11 cellular contexts compared by ENCODE assay signal in genomic region chr1:158283965-158284364, GRCh38. TPM values are rescaled to one million over a fixed set of nuclear protein-coding genes. Genes with fewer than 3 reads are reported as not detected.
DNase-seq lines count a peak whose midpoint lies in the region; ATAC-seq, FAIRE-seq and TF ChIP-seq lines count a peak whose summit lies in the region.
"Had no signal": no experiment of that assay in that cellular context is flagged by ENCODE, and none has a peak within 500 bp of the region (broad histone marks: within the 10 kb centered on the region; RNA-seq: fewer than 3 reads in every experiment).

No MANE protein-coding gene starts in this region.

- no peaks in the 10 kb centered on the region for H3K36me3 ChIP-seq in SU-DHL-6 (ENCODE audit: low read length)
- no peaks in the 10 kb centered on the region for H3K36me3 ChIP-seq in small intestine (ENCODE audit: control insufficient read depth in 2 of 2, insufficient read depth in 2 of 2, low read length in 2 of 2)
- no peaks in the 10 kb centered on the region for H3K36me3 ChIP-seq in ovary

- no peak overlapping the region for H3K4me2 ChIP-seq in SU-DHL-6 (ENCODE audit: low read depth, low read length, poor library complexity, severe bottlenecking)

- H3K4me3 ChIP-seq in SU-DHL-6 (ENCODE audit: insufficient read depth, low read length, poor library complexity, severe bottlenecking), result no peak overlapping the region
- no peak overlapping the region for H3K4me3 ChIP-seq in small intestine (ENCODE audit: low read depth in 1 of 2, low read length in 2 of 2)
- H3K4me3 ChIP-seq in ovary, result no peak overlapping the region

- intact Hi-C loops in ovary (cut with DNase I), result no loop called here

- H3K27me3 ChIP-seq in SU-DHL-6 (ENCODE audit: low read length), result no peaks in the 10 kb centered on the region
- no peaks in the 10 kb centered on the region for H3K27me3 ChIP-seq in small intestine (ENCODE audit: control insufficient read depth in 2 of 2, insufficient read depth in 2 of 2, low read length in 2 of 2)
- H3K27me3 ChIP-seq in ovary, result no peaks in the 10 kb centered on the region

- no peak overlapping the region for H2AFZ ChIP-seq in SU-DHL-6 (ENCODE audit: low read depth, low read length, severe bottlenecking)

- no peaks in the 10 kb centered on the region for H3K9me2 ChIP-seq in SU-DHL-6 (replicated peaks; ENCODE audit: insufficient read depth, low read length)

- no peaks in the 10 kb centered on the region for H3K79me2 ChIP-seq in SU-DHL-6 (ENCODE audit: insufficient read depth, low read length)

- H3K9ac ChIP-seq in SU-DHL-6 (ENCODE audit: low read length), result no peak overlapping the region

- H3K4me1 ChIP-seq in small intestine (ENCODE audit: control insufficient read depth in 2 of 2, insufficient read depth in 1 of 2, low read depth in 1 of 2, low read length in 1 of 2) (no peaks in the 10 kb centered on the region), ovary (ENCODE audit: insufficient read depth) (no peaks in the 10 kb centered on the region)

- peaks cover 16% of the 10 kb centered on the region; the same call in 1 of the 2 replicates for H3F3A ChIP-seq in SU-DHL-6 (ENCODE audit: insufficient read depth)

- H3K9me3 ChIP-seq in SU-DHL-6 (ENCODE audit: insufficient read depth, low read length) (no peaks in the 10 kb centered on the region), small intestine (ENCODE audit: control insufficient read depth, low read depth) (no peaks in the 10 kb centered on the region), ovary (no peaks in the 10 kb centered on the region)

- TF ChIP-seq CTCF in GM10248 (IDR thresholded peaks at IDR 0.05; ENCODE audit: control extremely low read depth, extremely low read depth, low read depth, missing control alignments) (no peak), SU-DHL-6 (IDR thresholded peaks at IDR 0.05; ENCODE audit: insufficient read depth, low read length, poor library complexity, severe bottlenecking) (no peak), ovary (IDR thresholded peaks at IDR 0.05) (no peak)

- ATAC-seq in GM19463 (IDR thresholded peaks at IDR 0.05; ENCODE audit: unreplicated experiment) (peak; percentile 48), HG03139 (IDR thresholded peaks at IDR 0.05; ENCODE audit: unreplicated experiment) (peak; percentile 43)

- 41 to 71% (median 51%) methylated on average over 2 of the region's 2 CpGs for WGBS in small intestine, 3 donors
- 54 to 66% (median 65%) methylated on average over 2 of the region's 2 CpGs for WGBS in ovary, 3 donors

- no peaks in the 10 kb centered on the region for H4K20me1 ChIP-seq in SU-DHL-6 (ENCODE audit: low read depth, low read length)

- POLR2A ChIA-PET in GM10248 (lab: Yijun Ruan, JAX), result no interaction called here

- no peak for TF ChIP-seq EP300 in ovary (IDR thresholded peaks at IDR 0.05)

- 0 out of 2 replicates have a peak overlapping the region, but pooled peaks have one; percentile 12 for H3K27ac ChIP-seq in SU-DHL-6 (ENCODE audit: low read depth, low read length)
- H3K27ac ChIP-seq in small intestine (ENCODE audit: low read depth in 1 of 2, low read length in 1 of 2), result no peak overlapping the region
- H3K27ac ChIP-seq in ovary, result no peak overlapping the region

- DNase-seq in GM10248 (ENCODE audit: extremely low spot score), result peak; percentile 26
- DNase-seq in NCI-H1930 (lab: John Stamatoyannopoulos, UW), result no peak
- DNase-seq in HTR-8/SVneo (ENCODE audit: insufficient read length, low spot score), result no peak
- DNase-seq in small intestine, result no peak
- no peak for DNase-seq in ovary
- DNase-seq: activated naive CD8-positive, alpha-beta T cell treated with anti-CD3 and anti-CD28 coated beads, Interleukin-2, amount 10 ng/mL, durations not matched to agents 7 days and 5 days; erythroblast; midbrain had no signal

- CTCF ChIA-PET in GM10248 (lab: Yijun Ruan, JAX), result interaction anchor here (1.1 to 1.4 kb wide), 2 partner anchors 9 to 80 kb away, joined by 3 read pairs; no protein-coding TSS in a partner anchor

- FAIRE-seq in HTR-8/SVneo (lab: Jason Lieb, UNC) (no peak), small intestine (lab: Jason Lieb, UNC) (no peak)

- no peak for TF ChIP-seq POLR2A in ovary (IDR thresholded peaks at IDR 0.05)

RNA-seq across cellular contexts. Expression of gene CD1C, which starts 5.8 kb away (rescaled TPM):
- polyA plus RNA-seq in small intestine (under 1 TPM in 1 of 3 donors, not detected in 2; 0.64 TPM), ovary (1 to 10 TPM in 1 of 2 donors, under 1 TPM in 1; 0.36 to 6.6 TPM)
- under 1 TPM in 3 of 7 donors, not detected in 4; 0.22 to 0.28 (median 0.25) TPM for total RNA-seq in ovary
- total RNA-seq: activated naive CD8-positive, alpha-beta T cell treated with anti-CD3 and anti-CD28 coated beads, Interleukin-2, amount 10 ng/mL, durations not matched to agents 7 days and 5 days had no signal

RNA-seq across cellular contexts. Expression of gene CD1A, which starts 29.7 kb away (rescaled TPM):
- polyA plus RNA-seq in small intestine (under 1 TPM in 1 of 3 donors, not detected in 2; 0.04 TPM), ovary (not detected)
- not detected for total RNA-seq in ovary

RNA-seq across cellular contexts. Expression of gene CD1B, which starts 47.4 kb away (rescaled TPM):
- polyA plus RNA-seq in small intestine (not detected), ovary (under 1 TPM in 1 of 2 donors, not detected in 1; 0.38 TPM)
- not detected for total RNA-seq in ovary
- total RNA-seq: activated naive CD8-positive, alpha-beta T cell treated with anti-CD3 and anti-CD28 coated beads, Interleukin-2, amount 10 ng/mL, durations not matched to agents 7 days and 5 days had no signal
